8 cellular contexts compared by ENCODE assay signal in genomic region chr9:33164138-33164809, GRCh38. TPM values are rescaled to one million over a fixed set of nuclear protein-coding genes. Genes with fewer than 3 reads are reported as not detected.
A peak's percentile ranks its signal among the peaks of the same experiment; 100 is the strongest.
DNase-seq lines count a peak whose midpoint lies in the region; ATAC-seq and TF ChIP-seq lines count a peak whose summit lies in the region.

No MANE protein-coding gene starts in this region.

- peak overlapping the region; percentile 86 for H3K4me3 ChIP-seq in lower lobe of right lung
- H3K4me3 ChIP-seq in vagina = peak overlapping the region; percentile 79 to 91

- TF ChIP-seq CTCF in lower lobe of right lung (IDR thresholded peaks at IDR 0.05) (no peak), vagina (IDR thresholded peaks at IDR 0.05) (no peak)

- ATAC-seq in HG03095 (IDR thresholded peaks at IDR 0.05; ENCODE audit: unreplicated experiment) (peak; percentile 24), lower lobe of right lung (no peak)

- H3K9me3 ChIP-seq in lower lobe of right lung (no peaks in the 10 kb centered on the region), vagina (no peaks in the 10 kb centered on the region)

- H3K36me3 ChIP-seq in lower lobe of right lung (no peaks in the 10 kb centered on the region), vagina (no peaks in the 10 kb centered on the region)

- H3K4me1 ChIP-seq in lower lobe of right lung = peaks cover 73% of the 10 kb centered on the region
- H3K4me1 ChIP-seq in vagina = peaks cover 77% of the 10 kb centered on the region

- TF ChIP-seq POLR2A in vagina (IDR thresholded peaks at IDR 0.05) = no peak

- H3K27ac ChIP-seq in adipose tissue (ENCODE audit: low read depth, low read length) = peak overlapping the region; percentile 60
- H3K27ac ChIP-seq in lower lobe of right lung = peak overlapping the region; percentile 97
- peak overlapping the region; percentile 98 for H3K27ac ChIP-seq in vagina

- intact Hi-C loops in lower lobe of right lung (cut with DNase I) = no loop called here
- intact Hi-C loops in vagina (cut with DNase I) = no loop called here
- intact Hi-C loops in posterior vena cava (cut with DNase I) = loop anchor here in 1 of 2 donors (5.0 to 10.0 kb wide), 2 partner anchors 37 to 59 kb away; no protein-coding TSS in a partner anchor

- H3K27me3 ChIP-seq in lower lobe of right lung (ENCODE audit: low read depth) (no peaks in the 10 kb centered on the region), vagina (no peaks in the 10 kb centered on the region)

- WGBS in adipose tissue, 3 donors = 31 to 57% (median 32%) methylated on average over 11 of the region's 11 CpGs

- DNase-seq in NCI-H82 (lab: John Stamatoyannopoulos, UW) = peak; percentile 51
- DNase-seq in NCI-H82 treated with DMSO at 0.1 percent for 48 hours (lab: John Stamatoyannopoulos, UW; ENCODE audit: unreplicated experiment) = no peak
- no peak for DNase-seq in lower lobe of right lung
- DNase-seq in vagina (ENCODE audit: extremely low spot score in 2 of 2) = no peak
- DNase-seq in NCI-H2081 (lab: John Stamatoyannopoulos, UW) = no peak
- no peak for DNase-seq in posterior vena cava (ENCODE audit: low spot score)

RNA-seq across cellular contexts. Expression of gene B4GALT1, which starts 2.9 kb away (rescaled TPM):
- 10 to 100 TPM; 30.8 to 61.2 (median 40.8) TPM for polyA plus RNA-seq in adipose tissue
- total RNA-seq in lower lobe of right lung (72.0 TPM), vagina (85.2 TPM), posterior vena cava (100 to 1,000 TPM in 1 of 2 donors, 10 to 100 TPM in 1; 76.8 to 107 TPM)
